Comparison of ENCODE assay signal across 1 cellular context in the genomic region with DNA sequence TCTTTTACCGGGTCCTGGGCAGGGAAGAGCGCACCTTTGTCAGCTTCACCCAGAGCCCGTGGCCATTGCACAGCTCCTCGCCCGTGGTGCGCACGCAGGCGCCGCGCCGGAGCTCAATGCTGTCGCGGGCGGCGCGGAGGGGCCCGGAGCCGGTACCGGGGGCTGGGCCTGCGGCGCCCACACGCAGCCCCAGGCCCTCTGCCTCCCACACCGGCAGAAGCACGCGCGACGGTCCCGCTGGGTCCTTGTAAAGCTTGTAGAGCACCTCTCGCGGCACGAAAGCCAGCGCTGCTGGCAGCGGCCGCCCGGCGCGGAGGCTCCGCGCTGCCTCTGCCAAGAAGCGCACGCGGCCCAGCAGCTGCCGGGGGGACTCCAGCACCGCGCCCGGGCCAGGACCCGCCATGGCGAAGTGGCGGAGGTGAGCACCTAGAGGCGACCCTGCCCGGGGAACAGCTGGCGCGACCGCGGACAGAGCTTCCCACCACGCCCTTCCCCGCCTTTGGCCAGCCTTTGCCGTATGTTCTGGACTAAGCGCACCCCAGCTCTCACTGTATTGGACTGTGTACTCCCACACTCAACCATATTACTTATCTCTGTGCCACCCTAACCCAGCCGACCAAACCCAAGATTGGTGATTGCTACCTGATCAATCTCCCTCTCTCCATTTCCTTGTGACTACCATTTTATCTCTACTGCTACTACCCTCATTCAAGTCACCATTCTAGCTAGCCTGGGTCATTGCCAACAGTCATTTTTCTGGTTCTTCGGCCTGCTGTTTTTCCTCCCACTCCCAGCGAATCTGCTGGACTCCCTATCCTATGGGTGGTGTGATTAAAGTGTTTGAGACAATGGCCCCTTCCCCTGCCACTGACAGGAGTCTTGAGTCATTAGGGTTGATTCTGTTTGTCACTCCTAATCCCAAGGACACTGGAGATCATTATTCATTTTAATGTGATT.
TF ChIP-seq lines count a peak whose summit lies in the region.

A gene (minus strand): TSS at position 470 of the 957 bp plus-strand sequence. CDS start 67 bp downstream, at position 403.

TF ChIP-seq in K562, 482 proteins besides CTCF, POLR2A, EP300 and RAD21 (continued from another document and continues in another):
- TF ChIP-seq, protein P1, sequence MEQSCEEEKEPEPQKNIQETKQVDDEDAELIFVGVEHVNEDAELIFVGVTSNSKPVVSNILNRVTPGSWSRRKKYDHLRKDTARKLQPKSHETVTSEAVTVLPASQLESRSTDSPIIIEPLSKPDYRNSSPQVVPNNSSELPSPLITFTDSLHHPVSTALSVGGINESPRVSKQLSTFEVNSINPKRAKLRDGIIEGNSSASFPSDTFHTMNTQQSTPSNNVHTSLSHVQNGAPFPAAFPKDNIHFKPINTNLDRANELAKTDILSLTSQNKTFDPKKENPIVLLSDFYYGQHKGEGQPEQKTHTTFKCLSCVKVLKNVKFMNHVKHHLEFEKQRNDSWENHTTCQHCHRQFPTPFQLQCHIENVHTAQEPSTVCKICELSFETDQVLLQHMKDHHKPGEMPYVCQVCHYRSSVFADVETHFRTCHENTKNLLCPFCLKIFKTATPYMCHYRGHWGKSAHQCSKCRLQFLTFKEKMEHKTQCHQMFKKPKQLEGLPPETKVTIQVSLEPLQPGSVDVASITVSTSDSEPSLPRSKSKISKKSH (CRISPR knock-in tag; IDR thresholded peaks at IDR 0.05) = no peak
- TF ChIP-seq, protein P2, sequence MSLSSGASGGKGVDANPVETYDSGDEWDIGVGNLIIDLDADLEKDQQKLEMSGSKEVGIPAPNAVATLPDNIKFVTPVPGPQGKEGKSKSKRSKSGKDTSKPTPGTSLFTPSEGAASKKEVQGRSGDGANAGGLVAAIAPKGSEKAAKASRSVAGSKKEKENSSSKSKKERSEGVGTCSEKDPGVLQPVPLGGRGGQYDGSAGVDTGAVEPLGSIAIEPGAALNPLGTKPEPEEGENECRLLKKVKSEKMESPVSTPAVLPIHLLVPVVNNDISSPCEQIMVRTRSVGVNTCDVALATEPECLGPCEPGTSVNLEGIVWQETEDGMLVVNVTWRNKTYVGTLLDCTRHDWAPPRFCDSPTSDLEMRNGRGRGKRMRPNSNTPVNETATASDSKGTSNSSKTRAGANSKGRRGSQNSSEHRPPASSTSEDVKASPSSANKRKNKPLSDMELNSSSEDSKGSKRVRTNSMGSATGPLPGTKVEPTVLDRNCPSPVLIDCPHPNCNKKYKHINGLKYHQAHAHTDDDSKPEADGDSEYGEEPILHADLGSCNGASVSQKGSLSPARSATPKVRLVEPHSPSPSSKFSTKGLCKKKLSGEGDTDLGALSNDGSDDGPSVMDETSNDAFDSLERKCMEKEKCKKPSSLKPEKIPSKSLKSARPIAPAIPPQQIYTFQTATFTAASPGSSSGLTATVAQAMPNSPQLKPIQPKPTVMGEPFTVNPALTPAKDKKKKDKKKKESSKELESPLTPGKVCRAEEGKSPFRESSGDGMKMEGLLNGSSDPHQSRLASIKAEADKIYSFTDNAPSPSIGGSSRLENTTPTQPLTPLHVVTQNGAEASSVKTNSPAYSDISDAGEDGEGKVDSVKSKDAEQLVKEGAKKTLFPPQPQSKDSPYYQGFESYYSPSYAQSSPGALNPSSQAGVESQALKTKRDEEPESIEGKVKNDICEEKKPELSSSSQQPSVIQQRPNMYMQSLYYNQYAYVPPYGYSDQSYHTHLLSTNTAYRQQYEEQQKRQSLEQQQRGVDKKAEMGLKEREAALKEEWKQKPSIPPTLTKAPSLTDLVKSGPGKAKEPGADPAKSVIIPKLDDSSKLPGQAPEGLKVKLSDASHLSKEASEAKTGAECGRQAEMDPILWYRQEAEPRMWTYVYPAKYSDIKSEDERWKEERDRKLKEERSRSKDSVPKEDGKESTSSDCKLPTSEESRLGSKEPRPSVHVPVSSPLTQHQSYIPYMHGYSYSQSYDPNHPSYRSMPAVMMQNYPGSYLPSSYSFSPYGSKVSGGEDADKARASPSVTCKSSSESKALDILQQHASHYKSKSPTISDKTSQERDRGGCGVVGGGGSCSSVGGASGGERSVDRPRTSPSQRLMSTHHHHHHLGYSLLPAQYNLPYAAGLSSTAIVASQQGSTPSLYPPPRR (CRISPR knock-in tag; IDR thresholded peaks at IDR 0.05; ENCODE audit: borderline replicate concordance) = no peak
- TF ChIP-seq, protein P3, sequence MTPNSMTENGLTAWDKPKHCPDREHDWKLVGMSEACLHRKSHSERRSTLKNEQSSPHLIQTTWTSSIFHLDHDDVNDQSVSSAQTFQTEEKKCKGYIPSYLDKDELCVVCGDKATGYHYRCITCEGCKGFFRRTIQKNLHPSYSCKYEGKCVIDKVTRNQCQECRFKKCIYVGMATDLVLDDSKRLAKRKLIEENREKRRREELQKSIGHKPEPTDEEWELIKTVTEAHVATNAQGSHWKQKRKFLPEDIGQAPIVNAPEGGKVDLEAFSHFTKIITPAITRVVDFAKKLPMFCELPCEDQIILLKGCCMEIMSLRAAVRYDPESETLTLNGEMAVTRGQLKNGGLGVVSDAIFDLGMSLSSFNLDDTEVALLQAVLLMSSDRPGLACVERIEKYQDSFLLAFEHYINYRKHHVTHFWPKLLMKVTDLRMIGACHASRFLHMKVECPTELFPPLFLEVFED (CRISPR knock-in tag; conservative IDR thresholded peaks at IDR 0.05) = peak; percentile 53; the same call in 1 of the 2 replicates
- no peak for TF ChIP-seq MCM5 (IDR thresholded peaks at IDR 0.05; ENCODE audit: low read depth)
- TF ChIP-seq, protein P4, sequence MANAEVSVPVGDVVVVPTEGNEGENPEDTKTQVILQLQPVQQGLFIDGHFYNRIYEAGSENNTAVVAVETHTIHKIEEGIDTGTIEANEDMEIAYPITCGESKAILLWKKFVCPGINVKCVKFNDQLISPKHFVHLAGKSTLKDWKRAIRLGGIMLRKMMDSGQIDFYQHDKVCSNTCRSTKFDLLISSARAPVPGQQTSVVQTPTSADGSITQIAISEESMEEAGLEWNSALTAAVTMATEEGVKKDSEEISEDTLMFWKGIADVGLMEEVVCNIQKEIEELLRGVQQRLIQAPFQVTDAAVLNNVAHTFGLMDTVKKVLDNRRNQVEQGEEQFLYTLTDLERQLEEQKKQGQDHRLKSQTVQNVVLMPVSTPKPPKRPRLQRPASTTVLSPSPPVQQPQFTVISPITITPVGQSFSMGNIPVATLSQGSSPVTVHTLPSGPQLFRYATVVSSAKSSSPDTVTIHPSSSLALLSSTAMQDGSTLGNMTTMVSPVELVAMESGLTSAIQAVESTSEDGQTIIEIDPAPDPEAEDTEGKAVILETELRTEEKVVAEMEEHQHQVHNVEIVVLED (CRISPR knock-in tag; IDR thresholded peaks at IDR 0.05) = no peak
- peak; percentile 52; the same call in 1 of the 2 replicates for TF ChIP-seq KDM2B (CRISPR knock-in tag; IDR thresholded peaks at IDR 0.05)
- TF ChIP-seq, protein P5, sequence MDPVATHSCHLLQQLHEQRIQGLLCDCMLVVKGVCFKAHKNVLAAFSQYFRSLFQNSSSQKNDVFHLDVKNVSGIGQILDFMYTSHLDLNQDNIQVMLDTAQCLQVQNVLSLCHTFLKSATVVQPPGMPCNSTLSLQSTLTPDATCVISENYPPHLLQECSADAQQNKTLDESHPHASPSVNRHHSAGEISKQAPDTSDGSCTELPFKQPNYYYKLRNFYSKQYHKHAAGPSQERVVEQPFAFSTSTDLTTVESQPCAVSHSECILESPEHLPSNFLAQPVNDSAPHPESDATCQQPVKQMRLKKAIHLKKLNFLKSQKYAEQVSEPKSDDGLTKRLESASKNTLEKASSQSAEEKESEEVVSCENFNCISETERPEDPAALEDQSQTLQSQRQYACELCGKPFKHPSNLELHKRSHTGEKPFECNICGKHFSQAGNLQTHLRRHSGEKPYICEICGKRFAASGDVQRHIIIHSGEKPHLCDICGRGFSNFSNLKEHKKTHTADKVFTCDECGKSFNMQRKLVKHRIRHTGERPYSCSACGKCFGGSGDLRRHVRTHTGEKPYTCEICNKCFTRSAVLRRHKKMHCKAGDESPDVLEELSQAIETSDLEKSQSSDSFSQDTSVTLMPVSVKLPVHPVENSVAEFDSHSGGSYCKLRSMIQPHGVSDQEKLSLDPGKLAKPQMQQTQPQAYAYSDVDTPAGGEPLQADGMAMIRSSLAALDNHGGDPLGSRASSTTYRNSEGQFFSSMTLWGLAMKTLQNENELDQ (CRISPR knock-in tag; IDR thresholded peaks at IDR 0.05; ENCODE audit: borderline replicate concordance) = no peak
- TF ChIP-seq SMARCE1 (IDR thresholded peaks at IDR 0.05) = 0 out of 2 replicates have a peak, but pooled peaks have one; percentile 55
- peak; percentile 68; the same call in 1 of the 2 replicates for TF ChIP-seq CXXC5 (CRISPR knock-in tag; IDR thresholded peaks at IDR 0.05)
- TF ChIP-seq, protein P6, sequence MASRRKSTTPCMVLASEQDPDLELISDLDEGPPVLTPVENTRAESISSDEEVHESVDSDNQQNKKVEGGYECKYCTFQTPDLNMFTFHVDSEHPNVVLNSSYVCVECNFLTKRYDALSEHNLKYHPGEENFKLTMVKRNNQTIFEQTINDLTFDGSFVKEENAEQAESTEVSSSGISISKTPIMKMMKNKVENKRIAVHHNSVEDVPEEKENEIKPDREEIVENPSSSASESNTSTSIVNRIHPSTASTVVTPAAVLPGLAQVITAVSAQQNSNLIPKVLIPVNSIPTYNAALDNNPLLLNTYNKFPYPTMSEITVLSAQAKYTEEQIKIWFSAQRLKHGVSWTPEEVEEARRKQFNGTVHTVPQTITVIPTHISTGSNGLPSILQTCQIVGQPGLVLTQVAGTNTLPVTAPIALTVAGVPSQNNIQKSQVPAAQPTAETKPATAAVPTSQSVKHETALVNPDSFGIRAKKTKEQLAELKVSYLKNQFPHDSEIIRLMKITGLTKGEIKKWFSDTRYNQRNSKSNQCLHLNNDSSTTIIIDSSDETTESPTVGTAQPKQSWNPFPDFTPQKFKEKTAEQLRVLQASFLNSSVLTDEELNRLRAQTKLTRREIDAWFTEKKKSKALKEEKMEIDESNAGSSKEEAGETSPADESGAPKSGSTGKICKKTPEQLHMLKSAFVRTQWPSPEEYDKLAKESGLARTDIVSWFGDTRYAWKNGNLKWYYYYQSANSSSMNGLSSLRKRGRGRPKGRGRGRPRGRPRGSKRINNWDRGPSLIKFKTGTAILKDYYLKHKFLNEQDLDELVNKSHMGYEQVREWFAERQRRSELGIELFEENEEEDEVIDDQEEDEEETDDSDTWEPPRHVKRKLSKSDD (conservative IDR thresholded peaks at IDR 0.05; ENCODE audit: low read length) = no peak
- TF ChIP-seq KAT7 (CRISPR knock-in tag; IDR thresholded peaks at IDR 0.05; ENCODE audit: borderline replicate concordance) = peak; percentile 67
- 0 out of 2 replicates have a peak, but pooled peaks have one; percentile 37 for TF ChIP-seq SNIP1 (IDR thresholded peaks at IDR 0.05; ENCODE audit: low read depth)
- no peak for TF ChIP-seq PCBP2 (IDR thresholded peaks at IDR 0.05; ENCODE audit: low read depth, low read length, poor library complexity, severe bottlenecking)
- TF ChIP-seq, protein P7, sequence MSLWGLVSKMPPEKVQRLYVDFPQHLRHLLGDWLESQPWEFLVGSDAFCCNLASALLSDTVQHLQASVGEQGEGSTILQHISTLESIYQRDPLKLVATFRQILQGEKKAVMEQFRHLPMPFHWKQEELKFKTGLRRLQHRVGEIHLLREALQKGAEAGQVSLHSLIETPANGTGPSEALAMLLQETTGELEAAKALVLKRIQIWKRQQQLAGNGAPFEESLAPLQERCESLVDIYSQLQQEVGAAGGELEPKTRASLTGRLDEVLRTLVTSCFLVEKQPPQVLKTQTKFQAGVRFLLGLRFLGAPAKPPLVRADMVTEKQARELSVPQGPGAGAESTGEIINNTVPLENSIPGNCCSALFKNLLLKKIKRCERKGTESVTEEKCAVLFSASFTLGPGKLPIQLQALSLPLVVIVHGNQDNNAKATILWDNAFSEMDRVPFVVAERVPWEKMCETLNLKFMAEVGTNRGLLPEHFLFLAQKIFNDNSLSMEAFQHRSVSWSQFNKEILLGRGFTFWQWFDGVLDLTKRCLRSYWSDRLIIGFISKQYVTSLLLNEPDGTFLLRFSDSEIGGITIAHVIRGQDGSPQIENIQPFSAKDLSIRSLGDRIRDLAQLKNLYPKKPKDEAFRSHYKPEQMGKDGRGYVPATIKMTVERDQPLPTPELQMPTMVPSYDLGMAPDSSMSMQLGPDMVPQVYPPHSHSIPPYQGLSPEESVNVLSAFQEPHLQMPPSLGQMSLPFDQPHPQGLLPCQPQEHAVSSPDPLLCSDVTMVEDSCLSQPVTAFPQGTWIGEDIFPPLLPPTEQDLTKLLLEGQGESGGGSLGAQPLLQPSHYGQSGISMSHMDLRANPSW (CRISPR knock-in tag; IDR thresholded peaks at IDR 0.05) = no peak
- TF ChIP-seq ATF1 (CRISPR knock-in tag; IDR thresholded peaks at IDR 0.05) = no peak
- TF ChIP-seq ATF1 (tag; IDR thresholded peaks at IDR 0.05) = peak; percentile 8; the same call in 1 of the 2 replicates
- TF ChIP-seq ARID2 (IDR thresholded peaks at IDR 0.05) = no peak
- no peak for TF ChIP-seq JUN (IDR thresholded peaks at IDR 0.05; ENCODE audit: borderline replicate concordance, low read depth, low read length)
- no peak for TF ChIP-seq JUN (CRISPR knock-in tag; IDR thresholded peaks at IDR 0.05; ENCODE audit: borderline replicate concordance)
- TF ChIP-seq MTA3 (IDR thresholded peaks at IDR 0.05; ENCODE audit: borderline replicate concordance) = peak; percentile 38; the same call in 1 of the 2 replicates
- TF ChIP-seq TAF9B (IDR thresholded peaks at IDR 0.05; ENCODE audit: partially characterized antibody) = no peak
- TF ChIP-seq NR2C2 (CRISPR knock-in tag; IDR thresholded peaks at IDR 0.05) = 0 out of 2 replicates have a peak, but pooled peaks have one; percentile 6
- TF ChIP-seq NR2C2 (tag; IDR thresholded peaks at IDR 0.05) = no peak
- no peak for TF ChIP-seq NCOA2 (IDR thresholded peaks at IDR 0.05; ENCODE audit: partially characterized antibody in 2 of 2)
- TF ChIP-seq BRCA1 (IDR thresholded peaks at IDR 0.05) = no peak
- no peak for TF ChIP-seq BRCA1 (CRISPR knock-in tag; IDR thresholded peaks at IDR 0.05)
- TF ChIP-seq BCL6 (CRISPR knock-in tag; IDR thresholded peaks at IDR 0.05) = no peak
- TF ChIP-seq RFX1 (IDR thresholded peaks at IDR 0.05) = no peak
- TF ChIP-seq, protein P8, sequence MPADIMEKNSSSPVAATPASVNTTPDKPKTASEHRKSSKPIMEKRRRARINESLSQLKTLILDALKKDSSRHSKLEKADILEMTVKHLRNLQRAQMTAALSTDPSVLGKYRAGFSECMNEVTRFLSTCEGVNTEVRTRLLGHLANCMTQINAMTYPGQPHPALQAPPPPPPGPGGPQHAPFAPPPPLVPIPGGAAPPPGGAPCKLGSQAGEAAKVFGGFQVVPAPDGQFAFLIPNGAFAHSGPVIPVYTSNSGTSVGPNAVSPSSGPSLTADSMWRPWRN (IDR thresholded peaks at IDR 0.05; ENCODE audit: low read depth) = no peak
- TF ChIP-seq TCF7L2 (IDR thresholded peaks at IDR 0.05; ENCODE audit: low read depth, low read length) = no peak
- TF ChIP-seq SIN3B (IDR thresholded peaks at IDR 0.05; ENCODE audit: low read depth) = peak; percentile 76
- TF ChIP-seq FIP1L1 (IDR thresholded peaks at IDR 0.05; ENCODE audit: low read depth, low read length, poor library complexity, severe bottlenecking) = peak; percentile 50
- no peak for TF ChIP-seq SMAD1 (IDR thresholded peaks at IDR 0.05; ENCODE audit: low read depth, low read length, partially characterized antibody)
- TF ChIP-seq, protein P9, sequence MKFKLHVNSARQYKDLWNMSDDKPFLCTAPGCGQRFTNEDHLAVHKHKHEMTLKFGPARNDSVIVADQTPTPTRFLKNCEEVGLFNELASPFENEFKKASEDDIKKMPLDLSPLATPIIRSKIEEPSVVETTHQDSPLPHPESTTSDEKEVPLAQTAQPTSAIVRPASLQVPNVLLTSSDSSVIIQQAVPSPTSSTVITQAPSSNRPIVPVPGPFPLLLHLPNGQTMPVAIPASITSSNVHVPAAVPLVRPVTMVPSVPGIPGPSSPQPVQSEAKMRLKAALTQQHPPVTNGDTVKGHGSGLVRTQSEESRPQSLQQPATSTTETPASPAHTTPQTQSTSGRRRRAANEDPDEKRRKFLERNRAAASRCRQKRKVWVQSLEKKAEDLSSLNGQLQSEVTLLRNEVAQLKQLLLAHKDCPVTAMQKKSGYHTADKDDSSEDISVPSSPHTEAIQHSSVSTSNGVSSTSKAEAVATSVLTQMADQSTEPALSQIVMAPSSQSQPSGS (CRISPR knock-in tag; IDR thresholded peaks at IDR 0.05) = no peak
- peak; percentile 99 for TF ChIP-seq SAP30 (IDR thresholded peaks at IDR 0.05; ENCODE audit: borderline replicate concordance, insufficient read depth, low read depth, low read length, poor library complexity, severe bottlenecking)
